ENCODE assay signal across 20 cellular contexts in the genomic region with DNA sequence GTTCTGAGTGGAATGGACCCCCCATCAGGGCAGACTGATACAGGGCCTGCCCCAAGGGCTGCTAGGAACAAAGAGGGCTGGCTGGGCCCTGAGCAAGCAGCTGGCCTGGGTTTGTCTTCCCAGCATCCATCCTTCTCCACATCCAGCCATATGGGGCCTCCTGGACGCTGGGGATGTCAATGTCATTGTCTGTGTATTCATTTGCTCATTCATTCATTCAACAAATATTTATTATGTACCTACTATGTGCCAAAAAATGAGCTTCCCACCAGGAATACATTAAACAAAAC. TPM values are rescaled to one million over a fixed set of nuclear protein-coding genes. Genes with fewer than 3 reads are reported as not detected.
A peak's percentile ranks its signal among the peaks of the same experiment; 100 is the strongest.
DNase-seq lines count a peak whose midpoint lies in the region; TF ChIP-seq lines count a peak whose summit lies in the region.
"Had no signal": no experiment of that assay in that cellular context is flagged by ENCODE, and none has a peak within 500 bp of the region (broad histone marks: within the 10 kb centered on the region; RNA-seq: fewer than 3 reads in every experiment).

No MANE protein-coding gene starts in this region.

- peaks cover 25% of the 10 kb centered on the region for H3K79me2 ChIP-seq in parathyroid adenoma

- TF ChIP-seq POLR2A in esophagus muscularis mucosa (IDR thresholded peaks at IDR 0.05; ENCODE audit: low read depth) (no peak), transverse colon (IDR thresholded peaks at IDR 0.05) (no peak)

- H3K9me3 ChIP-seq in esophagus muscularis mucosa, result no peaks in the 10 kb centered on the region
- no peaks in the 10 kb centered on the region for H3K9me3 ChIP-seq in parathyroid adenoma (ENCODE audit: control insufficient read depth, low read length)
- H3K9me3 ChIP-seq in transverse colon, result no peaks in the 10 kb centered on the region
- H3K9me3 ChIP-seq: A549, ascending aorta, BE2C had no signal

- POLR2A ChIA-PET in activated CD4-positive, alpha-beta T cell treated with anti-CD3 and anti-CD28 coated beads, Interleukin-2, amount 10 ng/mL, durations not matched to agents 7 days and 5 days (lab: Charles Lee), result interaction anchor here (0.6 kb wide), 1 partner anchor 12 kb away, joined by 3 read pairs; no protein-coding TSS in a partner anchor
- POLR2A ChIA-PET in activated CD4-positive, alpha-beta memory T cell treated with anti-CD3 and anti-CD28 coated beads for 36 hours (lab: Charles Lee), result no interaction called here

- WGBS in esophagus muscularis mucosa, result 87% methylated on average over 1 of the region's 1 CpG
- 77% methylated on average over 1 of the region's 1 CpG; no CpG with 5 or more reads in 1 of the 2 donors for WGBS in transverse colon (ENCODE audit: low coverage in 1 of 2), 2 donors

- H3K4me1 Mint-ChIP-seq in activated CD4-positive, alpha-beta T cell treated with anti-CD3 and anti-CD28 coated beads, Interleukin-2, amount 10 ng/mL, durations not matched to agents 7 days and 5 days, result peaks cover 64% of the 10 kb centered on the region
- peaks cover 80% of the 10 kb centered on the region for H3K4me1 Mint-ChIP-seq in activated CD4-positive, alpha-beta memory T cell treated with anti-CD3 and anti-CD28 coated beads for 36 hours (ENCODE audit: low read depth)

- peaks cover 0 to 6% (median 0%) of the 10 kb centered on the region in 4 donors for H3K27me3 ChIP-seq in esophagus muscularis mucosa
- no peaks in the 10 kb centered on the region for H3K27me3 ChIP-seq in parathyroid adenoma (ENCODE audit: control insufficient read depth, insufficient read depth, low read length)
- H3K27me3 ChIP-seq in transverse colon, result no peaks in the 10 kb centered on the region
- H3K27me3 ChIP-seq: ascending aorta, BE2C, neural progenitor cell had no signal

- peaks cover 4% of the 10 kb centered on the region for H3K9me3 Mint-ChIP-seq in activated CD4-positive, alpha-beta T cell treated with anti-CD3 and anti-CD28 coated beads, Interleukin-2, amount 10 ng/mL, durations not matched to agents 7 days and 5 days
- no peaks in the 10 kb centered on the region for H3K9me3 Mint-ChIP-seq in activated CD4-positive, alpha-beta memory T cell treated with anti-CD3 and anti-CD28 coated beads for 36 hours
- H3K9me3 Mint-ChIP-seq: activated naive CD4-positive, alpha-beta T cell treated with anti-CD3 and anti-CD28 coated beads, Interleukin-2, amount 50 U/mL, for 72 hours; central memory CD8-positive, alpha-beta T cell; neural progenitor cell had no signal

- in situ Hi-C loops in transverse colon (cut with MboI; ENCODE audit: low pct_ligation_motif_present in 1 of 4, low pct_unique_long_range_greater_than_20kb in 1 of 4, low sequenced_read_pairs in 3 of 4), result no loop called here

- no peak overlapping the region for H3K4me2 ChIP-seq in parathyroid adenoma (ENCODE audit: low read length)
- H3K4me2 ChIP-seq: A549, neural progenitor cell had no signal

- peaks cover 44 to 87% (median 77%) of the 10 kb centered on the region in 4 donors for H3K4me1 ChIP-seq in esophagus muscularis mucosa
- peaks cover 25% of the 10 kb centered on the region for H3K4me1 ChIP-seq in parathyroid adenoma
- H3K4me1 ChIP-seq in transverse colon, result peaks cover 37 to 75% (median 39%) of the 10 kb centered on the region in 4 donors

- no peaks in the 10 kb centered on the region for H3K36me3 ChIP-seq in esophagus muscularis mucosa
- H3K36me3 ChIP-seq in parathyroid adenoma (ENCODE audit: control insufficient read depth, insufficient read depth, low read length), result no peaks in the 10 kb centered on the region
- no peaks in the 10 kb centered on the region for H3K36me3 ChIP-seq in transverse colon
- H3K36me3 ChIP-seq: ascending aorta, BE2C, neural progenitor cell had no signal

- CTCF ChIA-PET in activated CD4-positive, alpha-beta T cell treated with anti-CD3 and anti-CD28 coated beads, Interleukin-2, amount 10 ng/mL, durations not matched to agents 7 days and 5 days (lab: Charles Lee), result interaction anchor here (0.6 to 0.9 kb wide), 2 partner anchors 50 to 144 kb away, joined by 3 to 5 read pairs; no protein-coding TSS in a partner anchor
- CTCF ChIA-PET in activated CD4-positive, alpha-beta memory T cell treated with anti-CD3 and anti-CD28 coated beads for 36 hours (lab: Charles Lee), result interaction anchor here (2.2 kb wide), 1 partner anchor 35 kb away, joined by 8 read pairs; no protein-coding TSS in a partner anchor

- intact Hi-C loops in esophagus muscularis mucosa (cut with DNase I), result no loop called here
- intact Hi-C loops in transverse colon (cut with DNase I; ENCODE audit: low total_unique reads), result loop anchor here (5.0 kb wide), 1 partner anchor 36 kb away; no protein-coding TSS in a partner anchor
- intact Hi-C loops in activated CD4-positive, alpha-beta memory T cell treated with anti-CD3 and anti-CD28 coated beads for 36 hours (cut with micrococcal nuclease), result no loop called here

- no peak overlapping the region for H3K4me3 Mint-ChIP-seq in activated CD4-positive, alpha-beta T cell treated with anti-CD3 and anti-CD28 coated beads, Interleukin-2, amount 10 ng/mL, durations not matched to agents 7 days and 5 days
- no peak overlapping the region for H3K4me3 Mint-ChIP-seq in activated CD4-positive, alpha-beta memory T cell treated with anti-CD3 and anti-CD28 coated beads for 36 hours
- H3K4me3 Mint-ChIP-seq: central memory CD8-positive, alpha-beta T cell; neural progenitor cell had no signal

- H3K27me3 Mint-ChIP-seq in activated CD4-positive, alpha-beta T cell treated with anti-CD3 and anti-CD28 coated beads, Interleukin-2, amount 10 ng/mL, durations not matched to agents 7 days and 5 days, result no peaks in the 10 kb centered on the region
- H3K27me3 Mint-ChIP-seq in activated CD4-positive, alpha-beta memory T cell treated with anti-CD3 and anti-CD28 coated beads for 36 hours, result no peaks in the 10 kb centered on the region
- H3K27me3 Mint-ChIP-seq: central memory CD8-positive, alpha-beta T cell had no signal

- no peak overlapping the region for H3K9ac ChIP-seq in parathyroid adenoma
- H3K9ac ChIP-seq: neural progenitor cell had no signal

- peaks cover 8% of the 10 kb centered on the region for H3K36me3 Mint-ChIP-seq in activated CD4-positive, alpha-beta T cell treated with anti-CD3 and anti-CD28 coated beads, Interleukin-2, amount 10 ng/mL, durations not matched to agents 7 days and 5 days (ENCODE audit: low read depth)
- peaks cover 11% of the 10 kb centered on the region for H3K36me3 Mint-ChIP-seq in activated CD4-positive, alpha-beta memory T cell treated with anti-CD3 and anti-CD28 coated beads for 36 hours
- H3K36me3 Mint-ChIP-seq: neural progenitor cell had no signal

- peak overlapping the region; percentile 46 for H3K27ac Mint-ChIP-seq in activated CD4-positive, alpha-beta T cell treated with anti-CD3 and anti-CD28 coated beads, Interleukin-2, amount 10 ng/mL, durations not matched to agents 7 days and 5 days
- no peak overlapping the region for H3K27ac Mint-ChIP-seq in activated CD4-positive, alpha-beta memory T cell treated with anti-CD3 and anti-CD28 coated beads for 36 hours
- H3K27ac Mint-ChIP-seq: neural progenitor cell had no signal

- DNase-seq in activated CD4-positive, alpha-beta T cell treated with anti-CD3 and anti-CD28 coated beads, Interleukin-2, amount 10 ng/mL, durations not matched to agents 7 days and 5 days, result no peak
- no peak for DNase-seq in activated CD4-positive, alpha-beta T cell treated with anti-CD3 and anti-CD28 coated beads for 48 hours
- DNase-seq in esophagus muscularis mucosa (ENCODE audit: extremely low spot score) (no peak), transverse colon (no peak), LoVo (ENCODE audit: low spot score) (no peak), NCI-H2107 treated with DMSO at 0.1 percent for 48 hours (lab: John Stamatoyannopoulos, UW; ENCODE audit: unreplicated experiment) (no peak)
- no peak for DNase-seq in activated CD4-positive, alpha-beta memory T cell treated with anti-CD3 and anti-CD28 coated beads for 36 hours
- DNase-seq: BE2C; Calu3; NCI-H1092 treated with DMSO at 0.1 percent for 48 hours; NCI-H2081; NCI-H510A; NK-92 treated with Interleukin-12 subunit alpha and Interleukin-12 subunit beta, amount 100 ng/mL, for 24 hours; T-helper 1 cell had no signal

- H2AFZ ChIP-seq in parathyroid adenoma, result no peak overlapping the region
- H2AFZ ChIP-seq: neural progenitor cell had no signal

- H3K4me3 ChIP-seq in esophagus muscularis mucosa, result no peak overlapping the region
- H3K4me3 ChIP-seq in parathyroid adenoma (ENCODE audit: low read depth, low read length), result no peak overlapping the region
- no peak overlapping the region for H3K4me3 ChIP-seq in transverse colon
- H3K4me3 ChIP-seq: A549, ascending aorta, neural progenitor cell had no signal

- H3K27ac ChIP-seq in esophagus muscularis mucosa (replicated peaks in 1 of 4) (peak overlapping the region in 3 of 4 donors; percentile 12 to 60 (median 15)), parathyroid adenoma (peak overlapping the region; percentile 69), transverse colon (peak overlapping the region in 3 of 4 donors; percentile 21 to 78 (median 59))
- H3K27ac ChIP-seq: A549, neural progenitor cell had no signal

- TF ChIP-seq EP300 in esophagus muscularis mucosa (IDR thresholded peaks at IDR 0.05) (no peak), transverse colon (IDR thresholded peaks at IDR 0.05; ENCODE audit: low read depth) (no peak)

- TF ChIP-seq CTCF in esophagus muscularis mucosa (IDR thresholded peaks at IDR 0.05), result no peak
- no peak for TF ChIP-seq CTCF in parathyroid adenoma (IDR thresholded peaks at IDR 0.05)
- TF ChIP-seq CTCF in transverse colon (IDR thresholded peaks at IDR 0.05), result no peak

RNA-seq across cellular contexts. Expression of gene ECE1, which starts 15.6 kb away (rescaled TPM):
- 100 to 1,000 TPM; 101 to 107 TPM for total RNA-seq in activated CD4-positive, alpha-beta T cell treated with anti-CD3 and anti-CD28 coated beads, Interleukin-2, amount 10 ng/mL, durations not matched to agents 7 days and 5 days
- total RNA-seq in esophagus muscularis mucosa (100 to 1,000 TPM in 1 of 4 donors, 10 to 100 TPM in 3; 53.6 to 101 (median 80.7) TPM), transverse colon (100 to 1,000 TPM in 3 of 4 donors, 10 to 100 TPM in 1; 55.9 to 149 (median 112) TPM)
- 100 to 1,000 TPM; 137 to 144 TPM for total RNA-seq in activated CD4-positive, alpha-beta memory T cell treated with anti-CD3 and anti-CD28 coated beads for 36 hours

Comparison
In these comparisons a context has a peak if more than half of its experiments do, and no peak if none do; other contexts are left out.
1. H3K27ac ChIP-seq: peak in every context shown above with its lines; median percentile 69 in parathyroid adenoma; 59 in transverse colon; 15 in esophagus muscularis mucosa.